Comparison of ENCODE assay signal across 10 cellular contexts in the genomic region with DNA sequence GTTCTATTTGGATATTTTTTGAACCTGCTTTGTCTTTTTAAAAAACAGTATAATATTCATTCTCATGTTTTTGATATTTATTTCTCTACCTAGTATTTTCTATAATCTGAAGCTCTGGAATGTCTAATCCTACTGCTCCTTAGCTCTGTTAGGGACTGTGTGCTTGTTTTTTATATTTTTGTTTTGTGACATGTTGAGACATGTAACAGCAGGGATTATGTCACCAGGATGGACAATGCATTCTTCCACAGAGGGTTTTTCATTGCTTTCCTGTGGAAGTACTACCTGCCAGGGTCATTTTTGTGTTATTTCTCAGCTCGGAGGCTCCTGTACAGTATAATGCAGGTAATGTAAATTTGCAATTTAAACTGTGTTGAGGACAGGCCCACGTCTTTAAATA. TPM values are rescaled to one million over a fixed set of nuclear protein-coding genes. Genes with fewer than 3 reads are reported as not detected.
DNase-seq lines count a peak whose midpoint lies in the region; ATAC-seq, FAIRE-seq and TF ChIP-seq lines count a peak whose summit lies in the region.
"Not testable (repeated sequence)": the region's sequence is repeated elsewhere in the genome, so short reads cannot be mapped to it uniquely, and the experiment has no call there.
"Had no signal": no experiment of that assay in that cellular context is flagged by ENCODE, and none has a peak within 500 bp of the region (broad histone marks: within the 10 kb centered on the region; RNA-seq: fewer than 3 reads in every experiment).

No MANE protein-coding gene starts in this region.

- not testable (repeated sequence) for ATAC-seq in CD8-positive, alpha-beta T cell; memory B cell (ENCODE audit: low read depth)
- peak; percentile 22; the same call in 1 of the 3 replicates for ATAC-seq in SK-N-SH treated with all-trans-retinoic acid at 6 μM for 48 hours

- peaks cover 34% of the 10 kb centered on the region for H3K4me1 ChIP-seq in CD8-positive, alpha-beta T cell (ENCODE audit: insufficient read depth, low read length)
- H3K4me1 ChIP-seq in mammary epithelial cell (ENCODE audit: insufficient read depth, low read length); smooth muscle cell (ENCODE audit: low read depth): not testable (repeated sequence)

- POLR2A ChIA-PET in CD8-positive, alpha-beta T cell (lab: Charles Lee): interaction anchor here (1.2 kb wide), 1 partner anchor 18 kb away, joined by 4 read pairs; the partner anchor contains the start of gene EMB

- DNase-seq in CD8-positive, alpha-beta T cell; H54 (ENCODE audit: insufficient read length, low spot score); activated T-cell treated with anti-CD3 and anti-CD28 coated beads, Interleukin-2, amount 50 U/mL, for 24 hours; memory B cell (ENCODE audit: low spot score in 2 of 2); smooth muscle cell (lab: John Stamatoyannopoulos, UW; ENCODE audit: unreplicated experiment): not testable (repeated sequence)
- DNase-seq in mammary epithelial cell (peak; percentile 39), epithelial cell of esophagus (ENCODE audit: low read depth) (peak; percentile 45)

- H2AFZ ChIP-seq in mammary epithelial cell (ENCODE audit: low read depth, low read length): not testable (repeated sequence)
- H2AFZ ChIP-seq in smooth muscle cell (ENCODE audit: low read depth): peak overlapping the region; percentile 61

- not testable (repeated sequence) for TF ChIP-seq POLR2A in H54 (IDR thresholded peaks at IDR 0.05; ENCODE audit: low read depth, low read length)

- in situ Hi-C loops in mammary epithelial cell (cut with MboI; ENCODE audit: low sequenced_read_pairs in 2 of 2): not testable (repeated sequence)

- not testable (repeated sequence) for BruUV-seq in mammary epithelial cell (replicated peaks; lab: Mats Ljungman, UMichigan)

- peaks cover 69% of the 10 kb centered on the region for H3K36me3 Mint-ChIP-seq in CD8-positive, alpha-beta T cell
- peaks cover 77% of the 10 kb centered on the region for H3K36me3 Mint-ChIP-seq in activated T-cell treated with anti-CD3 and anti-CD28 coated beads, Interleukin-2, amount 50 U/mL, for 24 hours (ENCODE audit: low read depth)
- H3K36me3 Mint-ChIP-seq in memory B cell: peaks cover 34% of the 10 kb centered on the region

- peaks cover 51% of the 10 kb centered on the region for H3K79me2 ChIP-seq in mammary epithelial cell (ENCODE audit: insufficient read depth, low read length)
- not testable (repeated sequence) for H3K79me2 ChIP-seq in smooth muscle cell (ENCODE audit: low read depth)

- not testable (repeated sequence) for H3K36me3 ChIP-seq in CD8-positive, alpha-beta T cell (ENCODE audit: insufficient read depth, low read length); mammary epithelial cell (ENCODE audit: insufficient read depth, low read length); smooth muscle cell (ENCODE audit: low read depth)

- H3K4me2 ChIP-seq in mammary epithelial cell (ENCODE audit: insufficient read depth, low read depth, low read length): peak overlapping the region; percentile 53
- H3K4me2 ChIP-seq in smooth muscle cell: not testable (repeated sequence)

- H3F3A ChIP-seq in smooth muscle cell (ENCODE audit: low read depth): not testable (repeated sequence)

- not testable (repeated sequence) for H3K4me3 ChIP-seq in CD8-positive, alpha-beta T cell (ENCODE audit: low read depth, low read length); mammary epithelial cell (replicated peaks in 1 of 3; ENCODE audit: insufficient read depth in 1 of 3, low read depth in 2 of 3, low read length in 3 of 3); epithelial cell of esophagus (ENCODE audit: low read length); smooth muscle cell

- not testable (repeated sequence) for H3K9me3 ChIP-seq in CD8-positive, alpha-beta T cell (ENCODE audit: low read length); mammary epithelial cell (replicated peaks; ENCODE audit: insufficient read depth, low read length); smooth muscle cell (replicated peaks; ENCODE audit: low read depth)

- not testable (repeated sequence) for H3K27me3 ChIP-seq in CD8-positive, alpha-beta T cell (ENCODE audit: insufficient read depth, low read length); mammary epithelial cell (ENCODE audit: insufficient read depth, low read length); smooth muscle cell (ENCODE audit: low read depth)

- not testable (repeated sequence) for H3K27me3 Mint-ChIP-seq in CD8-positive, alpha-beta T cell (ENCODE audit: low read depth); activated T-cell treated with anti-CD3 and anti-CD28 coated beads, Interleukin-2, amount 50 U/mL, for 24 hours; memory B cell

- H3K9ac ChIP-seq in mammary epithelial cell (ENCODE audit: insufficient read depth, low read length): not testable (repeated sequence)
- H3K9ac ChIP-seq in smooth muscle cell (ENCODE audit: low read depth): peak overlapping the region; percentile 26

- CTCF ChIA-PET in CD8-positive, alpha-beta T cell (lab: Charles Lee); mammary epithelial cell (lab: Charles Lee; ENCODE audit: low non-redundant PET): not testable (repeated sequence)

- H3K27ac ChIP-seq in CD8-positive, alpha-beta T cell (ENCODE audit: low read depth, low read length): not testable (repeated sequence)
- H3K27ac ChIP-seq in mammary epithelial cell (ENCODE audit: insufficient read depth, low read depth, low read length) (peak overlapping the region; percentile 57), smooth muscle cell (ENCODE audit: low read depth) (peak overlapping the region; percentile 82)

- H3K9me3 Mint-ChIP-seq in CD8-positive, alpha-beta T cell; activated T-cell treated with anti-CD3 and anti-CD28 coated beads, Interleukin-2, amount 50 U/mL, for 24 hours; memory B cell: not testable (repeated sequence)

- peak overlapping the region; percentile 49 for H3K27ac Mint-ChIP-seq in CD8-positive, alpha-beta T cell
- H3K27ac Mint-ChIP-seq in activated T-cell treated with anti-CD3 and anti-CD28 coated beads, Interleukin-2, amount 50 U/mL, for 24 hours: peak overlapping the region; percentile 49
- peak overlapping the region; percentile 49 for H3K27ac Mint-ChIP-seq in memory B cell

- intact Hi-C loops in CD8-positive, alpha-beta T cell (cut with DNase I, micrococcal nuclease); mammary epithelial cell (cut with micrococcal nuclease): not testable (repeated sequence)

- H4K20me1 ChIP-seq in mammary epithelial cell (ENCODE audit: insufficient read depth, low read length); smooth muscle cell (ENCODE audit: low read depth): not testable (repeated sequence)

- not testable (repeated sequence) for TF ChIP-seq CTCF in CD8-positive, alpha-beta T cell (IDR thresholded peaks at IDR 0.05); mammary epithelial cell (conservative IDR thresholded peaks at IDR 0.05 in 1 of 2, IDR thresholded peaks at IDR 0.05 in 1 of 2; ENCODE audit: extremely low read depth in 1 of 2, insufficient read depth in 1 of 2, low read depth in 1 of 2, low read length in 2 of 2); epithelial cell of esophagus (IDR thresholded peaks at IDR 0.05; ENCODE audit: insufficient read depth, low read depth, low read length, missing control alignments); smooth muscle cell (IDR thresholded peaks at IDR 0.05; ENCODE audit: borderline replicate concordance, insufficient read depth, poor library complexity, severe bottlenecking)

- dilution Hi-C loops in mammary epithelial cell (cut with HindIII; ENCODE audit: low sequenced_read_pairs): not testable (repeated sequence)

- peaks cover 71% of the 10 kb centered on the region for H3K4me1 Mint-ChIP-seq in CD8-positive, alpha-beta T cell (ENCODE audit: low read depth)
- H3K4me1 Mint-ChIP-seq in activated T-cell treated with anti-CD3 and anti-CD28 coated beads, Interleukin-2, amount 50 U/mL, for 24 hours (ENCODE audit: low read depth): peaks cover 60% of the 10 kb centered on the region
- peaks cover 28% of the 10 kb centered on the region for H3K4me1 Mint-ChIP-seq in memory B cell

- WGBS in mammary epithelial cell (ENCODE audit: low coverage, missing lambda C conversion rate): 23% methylated on average over 2 of the region's 2 CpGs
- 81% methylated on average over 2 of the region's 2 CpGs for WGBS in smooth muscle cell (ENCODE audit: low lambda C conversion rate)

- H3K4me3 Mint-ChIP-seq in CD8-positive, alpha-beta T cell; activated T-cell treated with anti-CD3 and anti-CD28 coated beads, Interleukin-2, amount 50 U/mL, for 24 hours; memory B cell: not testable (repeated sequence)

- peak; percentile 91 for FAIRE-seq in H54 (lab: Jason Lieb, UNC)

RNA-seq across cellular contexts. Expression of gene EMB, which starts 17.7 kb away (rescaled TPM):
- total RNA-seq in CD8-positive, alpha-beta T cell: 100 to 1,000 TPM; 122 to 145 TPM
- total RNA-seq in mammary epithelial cell (100 to 1,000 TPM in 1 of 2 donors, 10 to 100 TPM in 1; 72.9 to 110 TPM), smooth muscle cell (19.5 and 20.9 TPM in 2 replicates)
- polyA plus RNA-seq in mammary epithelial cell (34.7 TPM), smooth muscle cell (6.6 and 7.9 TPM in 2 replicates)
- polyA minus RNA-seq in mammary epithelial cell: 15.1 TPM
- total RNA-seq: SJSA1 had no signal
- polyA plus RNA-seq: GM23248 had no signal
